16 cellular contexts compared by ENCODE assay signal in the genomic region with DNA sequence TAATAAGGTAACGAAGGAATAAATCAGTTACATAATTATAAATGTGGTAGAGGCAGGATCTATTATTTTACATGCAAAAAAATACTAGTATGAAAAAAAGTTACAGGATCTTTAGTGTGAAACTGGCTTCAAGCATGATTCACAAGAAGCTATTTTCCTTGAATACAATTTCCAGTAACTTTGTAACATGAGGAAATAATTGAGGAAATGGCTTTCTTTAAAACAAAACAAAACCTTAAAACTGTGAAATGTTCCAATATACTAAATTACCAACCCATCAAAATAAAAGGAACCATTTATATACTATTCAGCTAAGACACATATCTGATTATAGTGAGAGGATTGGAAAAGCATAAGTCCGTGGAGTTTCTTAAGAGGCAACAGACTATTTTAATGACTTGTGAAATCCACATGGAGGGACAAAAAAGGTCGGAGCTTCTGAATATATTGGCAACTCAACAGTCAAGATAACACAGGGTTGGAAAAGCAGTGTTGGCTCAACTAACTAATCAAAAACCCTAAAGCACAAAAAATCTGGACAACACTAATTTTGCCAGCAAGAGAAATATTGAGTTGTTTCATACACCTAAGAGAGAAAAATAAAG. TPM values are rescaled to one million over a fixed set of nuclear protein-coding genes. Genes with fewer than 3 reads are reported as not detected.
A peak's percentile ranks its signal among the peaks of the same experiment; 100 is the strongest.
DNase-seq lines count a peak whose midpoint lies in the region; ATAC-seq, FAIRE-seq and TF ChIP-seq lines count a peak whose summit lies in the region.
"Had no signal": no experiment of that assay in that cellular context is flagged by ENCODE, and none has a peak within 500 bp of the region (broad histone marks: within the 10 kb centered on the region; RNA-seq: fewer than 3 reads in every experiment).

No MANE protein-coding gene starts in this region.

- no peak overlapping the region for H3K4me3 ChIP-seq in OCI-LY7 (ENCODE audit: low read depth, low read length, poor library complexity, severe bottlenecking)

- no peaks in the 10 kb centered on the region for H3K9me3 Mint-ChIP-seq in CD4-positive, alpha-beta T cell
- H3K9me3 Mint-ChIP-seq in osteocyte (ENCODE audit: unreplicated experiment) = no peaks in the 10 kb centered on the region
- H3K9me3 Mint-ChIP-seq: IgD-negative memory B cell had no signal

- CTCF ChIA-PET in CD4-positive, alpha-beta T cell (lab: Charles Lee) = interaction anchor here (0.7 to 1.4 kb wide), 4 partner anchors 11 to 16 kb away, joined by 3 to 8 read pairs (median 4); a partner anchor contains a TSS
- CTCF ChIA-PET in OCI-LY7 (lab: Charles Lee; ENCODE audit: unreplicated experiment) = interaction anchor here (0.9 to 1.8 kb wide), 2 partner anchors 11 to 15 kb away, joined by 3 to 5 read pairs; a partner anchor contains a TSS

- POLR2A ChIA-PET in CD4-positive, alpha-beta T cell (lab: Charles Lee) = interaction anchor here (0.7 to 3.8 kb wide), 4 partner anchors 11 to 900 kb away, joined by 3 to 25 read pairs (median 9); a partner anchor contains a TSS
- POLR2A ChIA-PET in OCI-LY7 (lab: Charles Lee) = interaction anchor here (0.6 to 10.5 kb wide), 8 partner anchors 10 to 191 kb away, joined by 3 to 122 read pairs (median 4); no protein-coding TSS in a partner anchor

- intact Hi-C loops in CD4-positive, alpha-beta T cell (cut with DNase I, micrococcal nuclease) = no loop called here
- intact Hi-C loops in OCI-LY7 (cut with micrococcal nuclease; ENCODE audit: unreplicated experiment) = no loop called here

- no peaks in the 10 kb centered on the region for H3K27me3 Mint-ChIP-seq in CD4-positive, alpha-beta T cell
- no peaks in the 10 kb centered on the region for H3K27me3 Mint-ChIP-seq in osteocyte (ENCODE audit: unreplicated experiment)
- H3K27me3 Mint-ChIP-seq: IgD-negative memory B cell had no signal

- no peaks in the 10 kb centered on the region for H3K9me3 ChIP-seq in CD4-positive, alpha-beta T cell (ENCODE audit: control insufficient read depth, low read length)
- H3K9me3 ChIP-seq in OCI-LY7 (ENCODE audit: low read length) = no peaks in the 10 kb centered on the region; the same call in 1 of the 2 replicates

- no peak overlapping the region for H2AFZ ChIP-seq in OCI-LY7 (ENCODE audit: low read length)

- no peak for DNase-seq in CD4-positive, alpha-beta T cell
- DNase-seq in OCI-LY7 (ENCODE audit: low spot score) (no peak), osteocyte (ENCODE audit: extremely low spot score, unreplicated experiment) (no peak), AG08396 (ENCODE audit: low spot score) (no peak), hepatic stellate cell (ENCODE audit: low spot score) (no peak), NCI-H2029 treated with DMSO at 0.1 percent for 48 hours (lab: John Stamatoyannopoulos, UW) (no peak)
- DNase-seq: activated CD4-positive, alpha-beta T cell treated with anti-CD3 and anti-CD28 coated beads, Interleukin-2, amount 50 U/mL, for 1 hour; EL; NCI-H1105 treated with DMSO at 0.1 percent for 48 hours; OCI-M1; stimulated activated CD4-positive, alpha-beta T cell treated with anti-CD3 and anti-CD28 coated beads, Interleukin-2, amount 100 ng/mL, for 48 hours; T-helper 2 cell had no signal

- no peaks in the 10 kb centered on the region for H4K20me1 ChIP-seq in OCI-LY7 (ENCODE audit: insufficient read depth, low read length)

- H3K79me2 ChIP-seq in OCI-LY7 (ENCODE audit: insufficient read depth, low read depth, low read length) = peaks cover 67% of the 10 kb centered on the region

- peak overlapping the region; percentile 93; the same call in 1 of the 2 replicates for H3K4me2 ChIP-seq in OCI-LY7 (ENCODE audit: low read length)

- TF ChIP-seq CTCF in CD4-positive, alpha-beta T cell (IDR thresholded peaks at IDR 0.05) = no peak
- TF ChIP-seq CTCF in OCI-LY7 (conservative IDR thresholded peaks at IDR 0.05; ENCODE audit: low read length) = no peak
- no peak for TF ChIP-seq CTCF in osteocyte (IDR thresholded peaks at IDR 0.05)

- H3K4me3 Mint-ChIP-seq in CD4-positive, alpha-beta T cell = no peak overlapping the region
- H3K4me3 Mint-ChIP-seq in osteocyte (ENCODE audit: unreplicated experiment) = peak overlapping the region; percentile 40

- H3K9me2 ChIP-seq in OCI-LY7 (ENCODE audit: insufficient read depth, low read length) = no peaks in the 10 kb centered on the region

- H3K4me1 ChIP-seq in OCI-LY7 (ENCODE audit: insufficient read depth, low read length, poor library complexity, severe bottlenecking) = peaks cover 44% of the 10 kb centered on the region

- H3K4me1 Mint-ChIP-seq in CD4-positive, alpha-beta T cell (ENCODE audit: low read depth) = peaks cover 24% of the 10 kb centered on the region
- peaks cover 68% of the 10 kb centered on the region for H3K4me1 Mint-ChIP-seq in osteocyte (ENCODE audit: unreplicated experiment)

- no peaks in the 10 kb centered on the region for H3K27me3 ChIP-seq in CD4-positive, alpha-beta T cell (ENCODE audit: control insufficient read depth, insufficient read depth, low read length)

- peaks cover 5% of the 10 kb centered on the region for H3K36me3 Mint-ChIP-seq in CD4-positive, alpha-beta T cell (ENCODE audit: low read depth)
- peaks cover 6% of the 10 kb centered on the region for H3K36me3 Mint-ChIP-seq in osteocyte (ENCODE audit: unreplicated experiment)
- H3K36me3 Mint-ChIP-seq: IgD-negative memory B cell had no signal

- no TSS peak for BruUV-seq in OCI-LY7 (replicated peaks; lab: Mats Ljungman, UMichigan)

- ATAC-seq in CD4-positive, alpha-beta T cell (ENCODE audit: poor library complexity) = no peak
- ATAC-seq in GM19467 (IDR thresholded peaks at IDR 0.05; ENCODE audit: unreplicated experiment) = no peak

- FAIRE-seq in endometrium (lab: Jason Lieb, UNC) = peak; percentile 80
- FAIRE-seq: GM12892 had no signal

- peak overlapping the region; percentile 97 for H3K27ac Mint-ChIP-seq in CD4-positive, alpha-beta T cell
- H3K27ac Mint-ChIP-seq in osteocyte (ENCODE audit: unreplicated experiment) = peak overlapping the region; percentile 83

- H3K36me3 ChIP-seq in OCI-LY7 (ENCODE audit: insufficient read depth, low read length) = peaks cover 39% of the 10 kb centered on the region

- no peak overlapping the region for H3K27ac ChIP-seq in CD4-positive, alpha-beta T cell (ENCODE audit: low read depth, low read length)
- no peak overlapping the region for H3K27ac ChIP-seq in OCI-LY7 (ENCODE audit: low read depth, low read length, poor library complexity, severe bottlenecking)

RNA-seq across cellular contexts. Expression of a gene that starts 10.6 kb away (rescaled TPM):
- 1 to 10 TPM; 2.9 TPM for total RNA-seq in CD4-positive, alpha-beta T cell
- total RNA-seq in OCI-LY7 (2014; rRNA removed; shearing (Covaris generic)) = 15.9 and 18.1 TPM in 2 replicates
- total RNA-seq in OCI-LY7 (2022) (23.5 and 23.6 TPM in 2 replicates), osteocyte (19.8 and 20.0 TPM in 2 replicates)

RNA-seq across cellular contexts. Expression of a gene that starts 46.9 kb away (rescaled TPM):
- 10 to 100 TPM; 43.8 to 47.1 TPM for total RNA-seq in CD4-positive, alpha-beta T cell
- total RNA-seq in OCI-LY7 (2014; rRNA removed; shearing (Covaris generic)) = 30.4 and 40.8 TPM in 2 replicates
- total RNA-seq in OCI-LY7 (2022) (80.3 and 87.8 TPM in 2 replicates), osteocyte (27.7 and 32.7 TPM in 2 replicates)
